In the genomic region with DNA sequence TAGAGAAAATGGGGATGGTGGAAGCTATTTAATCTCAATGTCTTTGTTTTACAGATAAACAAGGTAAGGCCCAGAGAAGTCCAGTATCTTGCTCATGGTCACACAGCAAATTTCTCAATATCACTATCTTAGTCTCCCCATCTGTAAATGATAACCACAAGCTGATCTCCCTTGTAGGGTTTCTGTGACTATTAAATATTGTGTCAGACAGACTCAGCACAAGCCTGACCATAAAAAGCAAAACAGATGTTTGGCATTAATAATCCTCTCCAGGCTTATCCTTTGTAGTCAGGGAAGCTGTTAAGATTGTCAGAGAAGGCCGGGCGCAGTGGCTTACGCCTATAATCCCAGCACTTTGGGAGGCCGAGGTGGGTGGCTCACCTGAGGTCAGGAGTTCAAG, we compare ENCODE assay signal across 21 cellular contexts.
DNase-seq lines count a peak whose midpoint lies in the region; ATAC-seq lines count a peak whose summit lies in the region.
"Had no signal": no experiment of that assay in that cellular context is flagged by ENCODE, and none has a peak within 500 bp of the region (broad histone marks: within the 10 kb centered on the region; RNA-seq: fewer than 3 reads in every experiment).

No MANE protein-coding gene starts in this region.

- H3K4me1 ChIP-seq in rectal smooth muscle tissue (ENCODE audit: control insufficient read depth, insufficient read depth, low read length) = peaks cover 15% of the 10 kb centered on the region
- H3K4me1 ChIP-seq: heart left ventricle had no signal

- H3K27me3 ChIP-seq in rectal smooth muscle tissue (ENCODE audit: control insufficient read depth, insufficient read depth, low read length) = no peaks in the 10 kb centered on the region
- H3K27me3 ChIP-seq: heart left ventricle had no signal

- H3K36me3 Mint-ChIP-seq in activated CD4-positive, alpha-beta memory T cell treated with anti-CD3 and anti-CD28 coated beads for 36 hours = no peaks in the 10 kb centered on the region
- H3K36me3 Mint-ChIP-seq: activated naive CD8-positive, alpha-beta T cell treated with anti-CD3 and anti-CD28 coated beads for 36 hours; mesothelial cell of epicardium; type B pancreatic cell had no signal

- peak overlapping the region; percentile 77 for H3K27ac ChIP-seq in rectal smooth muscle tissue (ENCODE audit: low read depth, low read length)

- DNase-seq in AG20443 (ENCODE audit: low spot score) (peak; percentile 55), NCI-H82 (lab: John Stamatoyannopoulos, UW) (peak; percentile 95), fibroblast of gingiva (ENCODE audit: low read depth) (peak; percentile 84), DMS 273 treated with DMSO at 0.1 percent for 48 hours (lab: John Stamatoyannopoulos, UW) (no peak)
- no peak for DNase-seq in activated CD4-positive, alpha-beta T cell treated with anti-CD3 and anti-CD28 coated beads, Interleukin-2, amount 50 U/mL, for 1 hour
- no peak for DNase-seq in activated CD4-positive, alpha-beta memory T cell treated with anti-CD3 and anti-CD28 coated beads for 36 hours
- DNase-seq: activated CD4-positive, alpha-beta T cell treated with anti-CD3 and anti-CD28 coated beads for 1 hour; activated naive CD8-positive, alpha-beta T cell treated with anti-CD3 and anti-CD28 coated beads for 36 hours; activated T-cell treated with anti-CD3 and anti-CD28 coated beads for 4 hours; central memory CD4-positive, alpha-beta T cell; COR-L47; effector memory CD8-positive, alpha-beta T cell; GF-D8; kidney; SIG-M5; stimulated activated CD4-positive, alpha-beta T cell treated with anti-CD3 and anti-CD28 coated beads, Interleukin-4, amount 100 ng/mL, for 4 hours had no signal

- intact Hi-C loops in activated CD4-positive, alpha-beta memory T cell treated with anti-CD3 and anti-CD28 coated beads for 36 hours (cut with micrococcal nuclease) = loop anchor here (10.0 kb wide), 1 partner anchor 86 kb away; no protein-coding TSS in a partner anchor

- CTCF ChIA-PET in activated CD4-positive, alpha-beta memory T cell treated with anti-CD3 and anti-CD28 coated beads for 36 hours (lab: Charles Lee) = interaction anchor here (1.2 kb wide), 1 partner anchor 375 kb away, joined by 3 read pairs; the partner anchor contains the start of gene PSMD6

- no peaks in the 10 kb centered on the region for H3K36me3 ChIP-seq in rectal smooth muscle tissue (ENCODE audit: control insufficient read depth, insufficient read depth, low read length)
- H3K36me3 ChIP-seq: heart left ventricle had no signal

- H3K9ac ChIP-seq in rectal smooth muscle tissue (ENCODE audit: low read length) = no peak overlapping the region

- H3K4me3 ChIP-seq in rectal smooth muscle tissue (ENCODE audit: low read length) = no peak overlapping the region
- H3K4me3 ChIP-seq: heart left ventricle had no signal

- POLR2A ChIA-PET in activated CD4-positive, alpha-beta memory T cell treated with anti-CD3 and anti-CD28 coated beads for 36 hours (lab: Charles Lee) = no interaction called here

- no peaks in the 10 kb centered on the region for H3K9me3 Mint-ChIP-seq in activated CD4-positive, alpha-beta memory T cell treated with anti-CD3 and anti-CD28 coated beads for 36 hours
- H3K9me3 Mint-ChIP-seq: activated naive CD8-positive, alpha-beta T cell treated with anti-CD3 and anti-CD28 coated beads for 36 hours; effector memory CD8-positive, alpha-beta T cell; mesothelial cell of epicardium; type B pancreatic cell had no signal

- no peaks in the 10 kb centered on the region for H3K4me1 Mint-ChIP-seq in activated CD4-positive, alpha-beta memory T cell treated with anti-CD3 and anti-CD28 coated beads for 36 hours (ENCODE audit: low read depth)
- H3K4me1 Mint-ChIP-seq: activated naive CD8-positive, alpha-beta T cell treated with anti-CD3 and anti-CD28 coated beads for 36 hours had no signal

- ATAC-seq in HG02938 (IDR thresholded peaks at IDR 0.05; ENCODE audit: unreplicated experiment) = no peak
- ATAC-seq: effector memory CD8-positive, alpha-beta T cell had no signal

- H3K27me3 Mint-ChIP-seq in activated CD4-positive, alpha-beta memory T cell treated with anti-CD3 and anti-CD28 coated beads for 36 hours = no peaks in the 10 kb centered on the region
- H3K27me3 Mint-ChIP-seq: activated naive CD8-positive, alpha-beta T cell treated with anti-CD3 and anti-CD28 coated beads for 36 hours; effector memory CD8-positive, alpha-beta T cell had no signal

- no peak overlapping the region for H3K4me3 Mint-ChIP-seq in activated CD4-positive, alpha-beta memory T cell treated with anti-CD3 and anti-CD28 coated beads for 36 hours
- H3K4me3 Mint-ChIP-seq: activated naive CD8-positive, alpha-beta T cell treated with anti-CD3 and anti-CD28 coated beads for 36 hours; effector memory CD8-positive, alpha-beta T cell; mesothelial cell of epicardium; type B pancreatic cell had no signal

- H3K27ac Mint-ChIP-seq in activated CD4-positive, alpha-beta memory T cell treated with anti-CD3 and anti-CD28 coated beads for 36 hours = no peak overlapping the region
- H3K27ac Mint-ChIP-seq: activated naive CD8-positive, alpha-beta T cell treated with anti-CD3 and anti-CD28 coated beads for 36 hours; effector memory CD8-positive, alpha-beta T cell; type B pancreatic cell had no signal

Comparison
In these comparisons a context has a peak if more than half of its experiments do, and no peak if none do; other contexts are left out.
1. DNase-seq: peak in AG20443 (single experiment), NCI-H82 (single experiment) and fibroblast of gingiva (single experiment); none in activated CD4-positive, alpha-beta T cell treated with anti-CD3 and anti-CD28 coated beads, Interleukin-2, amount 50 U/mL, for 1 hour (single experiment), DMS 273 treated with DMSO at 0.1 percent for 48 hours (single experiment) and activated CD4-positive, alpha-beta memory T cell treated with anti-CD3 and anti-CD28 coated beads for 36 hours (single experiment).